Comparison of ENCODE assay signal across 10 cellular contexts in the genomic region with DNA sequence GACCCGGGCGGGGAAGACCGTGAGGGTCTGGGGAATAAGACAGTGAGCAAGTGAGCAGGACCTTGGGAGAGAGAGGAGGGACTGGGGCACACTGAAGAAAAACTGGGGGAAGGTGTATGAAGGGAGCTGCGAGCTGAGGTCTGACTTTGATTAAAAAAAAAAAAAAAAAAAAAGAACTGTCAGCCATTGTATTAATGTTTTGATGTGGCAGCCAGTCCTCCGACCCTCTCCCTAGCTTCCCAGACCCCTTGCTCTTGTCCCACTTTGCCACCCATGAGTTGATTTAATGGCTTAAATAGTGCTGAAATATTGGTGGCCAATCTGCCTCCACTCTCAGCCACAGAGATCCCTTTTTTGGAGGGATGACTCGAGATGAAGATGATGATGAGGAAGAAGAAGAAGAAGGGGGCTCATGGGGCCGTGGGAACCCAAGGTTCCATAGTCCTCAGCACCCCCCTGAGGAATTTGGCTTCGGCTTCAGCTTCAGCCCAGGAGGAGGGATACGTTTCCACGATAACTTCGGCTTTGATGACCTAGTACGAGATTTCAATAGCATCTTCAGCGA. TPM values are rescaled to one million over a fixed set of nuclear protein-coding genes. Genes with fewer than 3 reads are reported as not detected.
DNase-seq lines count a peak whose midpoint lies in the region; ATAC-seq and TF ChIP-seq lines count a peak whose summit lies in the region.
"Had no signal": no experiment of that assay in that cellular context is flagged by ENCODE, and none has a peak within 500 bp of the region (broad histone marks: within the 10 kb centered on the region; RNA-seq: fewer than 3 reads in every experiment).

No MANE protein-coding gene starts in this region.

- no peaks in the 10 kb centered on the region for H3K9me3 ChIP-seq in WERI-Rb-1 (ENCODE audit: severe bottlenecking)
- no peaks in the 10 kb centered on the region for H3K9me3 ChIP-seq in heart right ventricle

- 47 to 48% methylated on average over 13 of the region's 13 CpGs for WGBS in heart right ventricle, 2 donors

- H3K36me3 ChIP-seq in WERI-Rb-1, result peaks cover 65% of the 10 kb centered on the region
- peaks cover 0 to 75% (median 38%) of the 10 kb centered on the region in 9 donors for H3K36me3 ChIP-seq in heart right ventricle

- H3K27ac ChIP-seq in WERI-Rb-1 (peak overlapping the region; percentile 88), heart right ventricle (peak overlapping the region in 9 of 10 donors; percentile 69 to 97 (median 90))

- no peak for TF ChIP-seq CTCF in WERI-Rb-1 (IDR thresholded peaks at IDR 0.05; ENCODE audit: low read depth, low read length)
- no peak for TF ChIP-seq CTCF in heart right ventricle (IDR thresholded peaks at IDR 0.05)

- peak overlapping the region; percentile 63 for H3K4me3 ChIP-seq in WERI-Rb-1 (ENCODE audit: low read depth, low read length)
- peak overlapping the region; percentile 59 to 96 (median 80) for H3K4me3 ChIP-seq in heart right ventricle
- H3K4me3 ChIP-seq in skeletal muscle cell (ENCODE audit: low read depth, low read length), result peak overlapping the region; percentile 73

- peaks cover 3 to 21% (median 12%) of the 10 kb centered on the region in 9 donors for H3K4me1 ChIP-seq in heart right ventricle

- DNase-seq in WERI-Rb-1, result no peak
- no peak for DNase-seq in heart right ventricle
- no peak for DNase-seq in skeletal muscle cell (ENCODE audit: low read depth)
- no peak for DNase-seq in occipital lobe (lab: John Stamatoyannopoulos, UW)
- DNase-seq in stimulated activated naive CD4-positive, alpha-beta T cell (lab: John Stamatoyannopoulos, UW), result no peak

- intact Hi-C loops in heart right ventricle (cut with DNase I), result loop anchor here in 7 of 10 donors (1.0 to 10.0 kb wide), 12 partner anchors 49 to 281 kb away; a partner anchor contains a TSS

- ATAC-seq in GM18907 (IDR thresholded peaks at IDR 0.05; ENCODE audit: unreplicated experiment) (peak; percentile 6), heart right ventricle (peak in 4 of 8 donors; percentile 6 to 42 (median 24)), HG03457 (IDR thresholded peaks at IDR 0.05; ENCODE audit: unreplicated experiment) (no peak), GM21526 (IDR thresholded peaks at IDR 0.05; ENCODE audit: low FRiP score, unreplicated experiment) (no peak)

- H3K27me3 ChIP-seq in WERI-Rb-1 (ENCODE audit: insufficient read depth, low read depth, severe bottlenecking) (no peaks in the 10 kb centered on the region), heart right ventricle (no peaks in the 10 kb centered on the region)

RNA-seq across cellular contexts. Expression of a gene that starts 0.7 kb away (rescaled TPM):
- total RNA-seq in heart right ventricle (100 to 1,000 TPM; 162 to 196 (median 171) TPM), occipital lobe (57.7 TPM)
- polyA plus RNA-seq in heart right ventricle, result 100 to 1,000 TPM; 171 to 313 TPM

RNA-seq across cellular contexts. Expression of a gene that starts 47.8 kb away (rescaled TPM):
- 1 to 10 TPM in 1 of 10 donors, under 1 TPM in 6, not detected in 3; 0.12 to 1.5 (median 0.48) TPM for total RNA-seq in heart right ventricle
- under 1 TPM in 1 of 2 donors, not detected in 1; 0.35 TPM for polyA plus RNA-seq in heart right ventricle
- total RNA-seq in occipital lobe, result not detected
- total RNA-seq: left colon, M059J had no signal

RNA-seq across cellular contexts. Expression of a gene that starts 52.2 kb away (rescaled TPM):
- total RNA-seq in heart right ventricle, result 10 to 100 TPM; 10.3 to 17.3 (median 13.3) TPM
- 10 to 100 TPM in 1 of 2 donors, 1 to 10 TPM in 1; 8.0 to 16.8 TPM for polyA plus RNA-seq in heart right ventricle
- total RNA-seq in occipital lobe, result 28.5 TPM

RNA-seq across cellular contexts. Expression of a gene that starts 52.3 kb away (rescaled TPM):
- total RNA-seq in heart right ventricle (100 to 1,000 TPM; 103 to 135 (median 112) TPM), occipital lobe (43.5 TPM)
- 10 to 100 TPM; 55.2 to 61.8 TPM for polyA plus RNA-seq in heart right ventricle
